17 cellular contexts compared by ENCODE assay signal in genomic region chr2:75499534-75499933, GRCh38.
DNase-seq lines count a peak whose midpoint lies in the region; ATAC-seq and TF ChIP-seq lines count a peak whose summit lies in the region.
"Had no signal": no experiment of that assay in that cellular context is flagged by ENCODE, and none has a peak within 500 bp of the region (broad histone marks: within the 10 kb centered on the region; RNA-seq: fewer than 3 reads in every experiment).

No MANE protein-coding gene starts in this region.

- H2BK5ac ChIP-seq in trophoblast cell (ENCODE audit: low read depth, low read length, poor library complexity) = no peak overlapping the region

- POLR2A ChIA-PET in SK-N-SH (lab: Yijun Ruan, JAX) = no interaction called here
- POLR2A ChIA-PET in WTC11 (lab: Charles Lee) = no interaction called here

- TF ChIP-seq CTCF in SK-N-SH (IDR thresholded peaks at IDR 0.05) (no peak), WTC11 (IDR thresholded peaks at IDR 0.05) (no peak), liver (IDR thresholded peaks at IDR 0.05; ENCODE audit: low read depth, low read length, missing input control) (no peak)

- no peak for TF ChIP-seq EP300 in SK-N-SH (IDR thresholded peaks at IDR 0.05; ENCODE audit: borderline replicate concordance in 1 of 2, low read depth in 1 of 2, low read length in 1 of 2)

- H3K9me3 Mint-ChIP-seq in WTC11 = no peaks in the 10 kb centered on the region
- H3K9me3 Mint-ChIP-seq: CD4-positive, alpha-beta memory T cell had no signal

- no peak overlapping the region for H3K23ac ChIP-seq in trophoblast cell (ENCODE audit: low read length)

- H4K8ac ChIP-seq in trophoblast cell (ENCODE audit: low read depth, low read length) = no peak overlapping the region

- CTCF ChIA-PET in SK-N-SH (lab: Yijun Ruan, JAX) (no interaction called here), WTC11 (lab: Charles Lee) (no interaction called here)

- H3K79me2 ChIP-seq in SK-N-SH (ENCODE audit: insufficient read depth) (peaks cover 89% of the 10 kb centered on the region), trophoblast cell (ENCODE audit: control insufficient read depth, insufficient read depth, low read length, poor library complexity) (no peaks in the 10 kb centered on the region)

- H3K4me2 ChIP-seq in SK-N-SH (peak overlapping the region; percentile 1; the same call in 1 of the 2 replicates), trophoblast cell (ENCODE audit: low read length) (no peak overlapping the region)

- H4K20me1 ChIP-seq in SK-N-SH (ENCODE audit: insufficient read depth) = peaks cover 16% of the 10 kb centered on the region

- H3K4me3 Mint-ChIP-seq in WTC11 = no peak overlapping the region
- H3K4me3 Mint-ChIP-seq: CD4-positive, alpha-beta memory T cell had no signal

- H3K14ac ChIP-seq in trophoblast cell (ENCODE audit: low read length) = no peak overlapping the region

- H3K36me3 Mint-ChIP-seq in WTC11 = no peaks in the 10 kb centered on the region
- H3K36me3 Mint-ChIP-seq: CD4-positive, alpha-beta memory T cell had no signal

- H4K91ac ChIP-seq in trophoblast cell (ENCODE audit: low read depth, low read length) = no peak overlapping the region

- peaks cover 6% of the 10 kb centered on the region for H3K4me1 Mint-ChIP-seq in WTC11
- H3K4me1 Mint-ChIP-seq: CD4-positive, alpha-beta memory T cell had no signal

- no peak overlapping the region for H3K4ac ChIP-seq in trophoblast cell (ENCODE audit: low read depth, low read length)

- 84% methylated on average over 3 of the region's 4 CpGs for WGBS in SK-N-SH (ENCODE audit: low lambda C conversion rate)
- WGBS in liver = 30% methylated on average over 4 of the region's 4 CpGs
- whole genome bisulfite sequencing in trophoblast cell (ENCODE audit: extremely low coverage, insufficient coverage, insufficient read length) = no CpG with 5 or more reads among the region's 4 CpGs

- H2BK12ac ChIP-seq in trophoblast cell (ENCODE audit: low read length) = peak overlapping the region; percentile 37

- H3K27me3 ChIP-seq in SK-N-SH (ENCODE audit: insufficient read depth) (no peaks in the 10 kb centered on the region), liver (ENCODE audit: control insufficient read depth in 4 of 4, insufficient read depth in 4 of 4, low read length in 3 of 4) (no peaks in the 10 kb centered on the region), trophoblast cell (ENCODE audit: insufficient read depth, low read length) (no peaks in the 10 kb centered on the region)

- H3K36me3 ChIP-seq in SK-N-SH (replicated peaks in 1 of 2; ENCODE audit: control insufficient read depth in 1 of 2, insufficient read depth in 2 of 2, low read length in 1 of 2) = peaks cover 13 to 30% of the 10 kb centered on the region in 2 experiments
- peaks cover 0 to 20% (median 6%) of the 10 kb centered on the region in 4 donors for H3K36me3 ChIP-seq in liver (ENCODE audit: control insufficient read depth in 4 of 4, insufficient read depth in 3 of 4, low read depth in 1 of 4, low read length in 3 of 4)
- H3K36me3 ChIP-seq in trophoblast cell (ENCODE audit: control insufficient read depth in 1 of 2, insufficient read depth in 2 of 2, low read length in 2 of 2) = no peaks in the 10 kb centered on the region

- H3F3A ChIP-seq in SK-N-SH (replicated peaks; ENCODE audit: insufficient read depth) = peaks cover 48% of the 10 kb centered on the region

- no peaks in the 10 kb centered on the region for H3K27me3 Mint-ChIP-seq in WTC11 (ENCODE audit: low read depth)

- H3K27ac ChIP-seq in SK-N-SH (ENCODE audit: low read depth in 2 of 2, low read length in 1 of 2) (peak overlapping the region; percentile 56 to 94; a peak in 3 of 4 replicates), liver (ENCODE audit: low read depth in 1 of 2, low read length in 2 of 2) (peak overlapping the region; percentile 26 to 31), trophoblast cell (ENCODE audit: low read depth, low read length) (no peak overlapping the region)
- H3K27ac ChIP-seq: GM23248 had no signal

- no peak overlapping the region for H3K27ac Mint-ChIP-seq in WTC11
- H3K27ac Mint-ChIP-seq: CD4-positive, alpha-beta memory T cell had no signal

- H3K4me1 ChIP-seq in SK-N-SH (ENCODE audit: control insufficient read depth in 1 of 2, insufficient read depth in 2 of 2, low read depth in 1 of 2, low read length in 1 of 2) = peaks cover 10 to 49% of the 10 kb centered on the region in 2 experiments
- peaks cover 0 to 25% (median 15%) of the 10 kb centered on the region in 4 donors for H3K4me1 ChIP-seq in liver (ENCODE audit: control insufficient read depth in 4 of 4, insufficient read depth in 4 of 4, low read length in 3 of 4)
- peaks cover 0 to 6% of the 10 kb centered on the region in 2 experiments for H3K4me1 ChIP-seq in trophoblast cell (ENCODE audit: control insufficient read depth in 1 of 2, insufficient read depth in 2 of 2, low read length in 2 of 2)

- TF ChIP-seq RAD21 in SK-N-SH (IDR thresholded peaks at IDR 0.05; ENCODE audit: low read length) = no peak
- no peak for TF ChIP-seq RAD21 in liver (IDR thresholded peaks at IDR 0.05)

- H3K9me3 ChIP-seq in SK-N-SH (no peaks in the 10 kb centered on the region), liver (ENCODE audit: control insufficient read depth in 4 of 4, low read length in 3 of 4) (no peaks in the 10 kb centered on the region), trophoblast cell (ENCODE audit: insufficient read depth, low read depth, low read length) (no peaks in the 10 kb centered on the region)

- H4K12ac ChIP-seq in trophoblast cell (ENCODE audit: low read depth, low read length) = no peak overlapping the region

- ATAC-seq in SK-N-SH treated with all-trans-retinoic acid at 6 μM for 48 hours = no peak
- no peak for ATAC-seq in WTC11
- ATAC-seq in HG02610 (IDR thresholded peaks at IDR 0.05; ENCODE audit: unreplicated experiment) = no peak
- no peak for ATAC-seq in GM18870 (IDR thresholded peaks at IDR 0.05; ENCODE audit: unreplicated experiment)

- peaks cover 2% of the 10 kb centered on the region for H3K79me1 ChIP-seq in trophoblast cell (ENCODE audit: low read length)

- H3K9me2 ChIP-seq in SK-N-SH = no peaks in the 10 kb centered on the region

- no peak overlapping the region for H2BK120ac ChIP-seq in trophoblast cell (ENCODE audit: insufficient read depth, low read length, poor library complexity)

- H3K18ac ChIP-seq in trophoblast cell (ENCODE audit: low read length) = no peak overlapping the region

- no peak overlapping the region for H2AFZ ChIP-seq in SK-N-SH (ENCODE audit: low read depth)
- no peak overlapping the region for H2AFZ ChIP-seq in trophoblast cell (ENCODE audit: insufficient read depth, low read length, poor library complexity)
- H2AFZ ChIP-seq: GM23248 had no signal

- H3K4me3 ChIP-seq in SK-N-SH (ENCODE audit: low read depth in 2 of 2, low read length in 1 of 2) (no peak overlapping the region), liver (ENCODE audit: low read depth in 1 of 3, low read length in 3 of 3) (no peak overlapping the region), trophoblast cell (ENCODE audit: low read depth, low read length) (no peak overlapping the region)
- H3K4me3 ChIP-seq: GM23248 had no signal

- H3K9ac ChIP-seq in SK-N-SH (no peak overlapping the region), liver (ENCODE audit: low read depth in 1 of 2, low read length in 2 of 2) (no peak overlapping the region), trophoblast cell (ENCODE audit: low read length) (no peak overlapping the region)
- H3K9ac ChIP-seq: GM23248 had no signal

- no peak overlapping the region for H2AK5ac ChIP-seq in trophoblast cell (ENCODE audit: low read length)

- DNase-seq in SK-N-SH (no peak), WTC11 (ENCODE audit: low spot score) (no peak), trophoblast cell (no peak), NCI-H1105 (lab: John Stamatoyannopoulos, UW) (no peak)
- DNase-seq: C1 segment of cervical spinal cord; Calu3; CD4-positive, alpha-beta memory T cell; COR-L47; DMS53; DMS79 treated with DMSO at 0.1 percent for 48 hours; GM23248; H7; HCEC 1CT had no signal

TF ChIP-seq in SK-N-SH, 30 proteins besides CTCF, POLR2A, EP300 and RAD21 (continues in another document):
- TF ChIP-seq MXI1 (IDR thresholded peaks at IDR 0.05; ENCODE audit: low read depth, low read length) (no peak), RXRA (IDR thresholded peaks at IDR 0.05; ENCODE audit: borderline replicate concordance, low read depth) (no peak)

TF ChIP-seq in WTC11, 78 proteins besides CTCF, POLR2A, EP300 and RAD21 (continues in another document):
- TF ChIP-seq SP1 (CRISPR knock-in tag; conservative IDR thresholded peaks at IDR 0.05) = no peak

TF ChIP-seq in liver, 16 proteins besides CTCF, POLR2A, EP300 and RAD21:
- TF ChIP-seq FOXA1 (IDR thresholded peaks at IDR 0.05) (no peak), HNF4G (IDR thresholded peaks at IDR 0.05) (no peak), YY1 (IDR thresholded peaks at IDR 0.05) (no peak), SP1 (IDR thresholded peaks at IDR 0.05) (no peak), NR2F2 (IDR thresholded peaks at IDR 0.05) (no peak), HNF4A (conservative IDR thresholded peaks at IDR 0.05) (peak; percentile 5 to 23), RXRA (IDR thresholded peaks at IDR 0.05) (peak in 1 of 2 donors; percentile 44), ZBTB33 (IDR thresholded peaks at IDR 0.05) (no peak)
